22 cellular contexts compared by ENCODE assay signal in genomic region chr4:112973897-112974296, GRCh38.
A peak's percentile ranks its signal among the peaks of the same experiment; 100 is the strongest.
DNase-seq lines count a peak whose midpoint lies in the region; ATAC-seq and TF ChIP-seq lines count a peak whose summit lies in the region.
"Had no signal": no experiment of that assay in that cellular context is flagged by ENCODE, and none has a peak within 500 bp of the region (broad histone marks: within the 10 kb centered on the region; RNA-seq: fewer than 3 reads in every experiment).

No MANE protein-coding gene starts in this region.

- no peaks in the 10 kb centered on the region for H3K9me3 ChIP-seq in SK-N-MC (ENCODE audit: low read depth, low read length)
- no peaks in the 10 kb centered on the region for H3K9me3 ChIP-seq in thyroid gland
- H3K9me3 ChIP-seq: stomach had no signal

- no peaks in the 10 kb centered on the region for H3K4me1 Mint-ChIP-seq in stimulated activated naive CD8-positive, alpha-beta T cell treated with anti-CD3 and anti-CD28 coated beads, Interleukin-15, amount 100 ng/mL, for 72 hours
- H3K4me1 Mint-ChIP-seq in MCF 10A (ENCODE audit: insufficient read depth, unreplicated experiment): no peaks in the 10 kb centered on the region
- H3K4me1 Mint-ChIP-seq: naive B cell, T-cell had no signal

- POLR2A ChIA-PET in MCF 10A (lab: Yijun Ruan, JAX): no interaction called here

- no TSS peak for BruUV-seq in MCF 10A (replicated peaks; lab: Mats Ljungman, UMichigan)

- DNase-seq in EH (ENCODE audit: low read depth): peak; percentile 59
- DNase-seq in NCI-H1436 (lab: John Stamatoyannopoulos, UW): peak; percentile 22
- DNase-seq in SK-N-MC (ENCODE audit: low read depth, low spot score): no peak
- peak; percentile 12 for DNase-seq in pons (ENCODE audit: low spot score)
- no peak for DNase-seq in stimulated activated naive CD8-positive, alpha-beta T cell treated with anti-CD3 and anti-CD28 coated beads, Interleukin-15, amount 100 ng/mL, for 72 hours
- DNase-seq in MCF 10A (ENCODE audit: unreplicated experiment): no peak
- no peak for DNase-seq in thyroid gland
- DNase-seq: activated CD4-positive, CD25-positive, alpha-beta regulatory T cell treated with anti-CD3 and anti-CD28 coated beads, Interleukin-2, amount 50 U/mL, for 72 hours; activated CD8-positive, alpha-beta T cell treated with anti-CD3 and anti-CD28 coated beads, Interleukin-2, amount 10 ng/mL, durations not matched to agents 7 days and 5 days; activated naive CD4-positive, alpha-beta T cell; activated T-cell treated with anti-CD3 and anti-CD28 coated beads, Interleukin-2, amount 50 U/mL, for 24 hours; GOT3; naive B cell; NCI-H526; SHP77; stimulated activated CD4-positive, alpha-beta T cell treated with anti-CD3 and anti-CD28 coated beads, Interleukin-12 subunit alpha, Interleukin-12 subunit beta, amount 100 ng/mL, for 4 hours; stomach; T-cell had no signal

- H3K36me3 ChIP-seq in SK-N-MC (ENCODE audit: insufficient read depth, low read length): no peaks in the 10 kb centered on the region
- H3K36me3 ChIP-seq in thyroid gland: no peaks in the 10 kb centered on the region
- H3K36me3 ChIP-seq: stomach had no signal

- no peaks in the 10 kb centered on the region for H3K27me3 ChIP-seq in thyroid gland
- H3K27me3 ChIP-seq: stomach had no signal

- 0 out of 2 replicates have a peak overlapping the region, but pooled peaks have one; percentile 28 for H3K27ac ChIP-seq in SK-N-MC
- H3K27ac ChIP-seq in thyroid gland: no peak overlapping the region
- H3K27ac ChIP-seq: stomach had no signal

- intact Hi-C loops in MCF 10A (cut with micrococcal nuclease): no loop called here
- intact Hi-C loops in thyroid gland (cut with DNase I): no loop called here

- H3K9me3 Mint-ChIP-seq in stimulated activated naive CD8-positive, alpha-beta T cell treated with anti-CD3 and anti-CD28 coated beads, Interleukin-15, amount 100 ng/mL, for 72 hours: no peaks in the 10 kb centered on the region
- no peaks in the 10 kb centered on the region for H3K9me3 Mint-ChIP-seq in MCF 10A (ENCODE audit: unreplicated experiment)
- H3K9me3 Mint-ChIP-seq: activated T-cell treated with anti-CD3 and anti-CD28 coated beads, Interleukin-2, amount 50 U/mL, for 24 hours; dendritic cell treated with granulocyte-macrophage colony-stimulating factor and Interleukin-4, amounts not matched to agents 40 ng/mL and 50 ng/mL, for 4 days; naive B cell; T-cell; type B pancreatic cell had no signal

- H3K36me3 Mint-ChIP-seq in MCF 10A (ENCODE audit: insufficient read depth, unreplicated experiment): no peaks in the 10 kb centered on the region
- H3K36me3 Mint-ChIP-seq: naive B cell, T-cell, type B pancreatic cell had no signal

- TF ChIP-seq CTCF in MCF 10A (IDR thresholded peaks at IDR 0.05; ENCODE audit: unreplicated experiment) (no peak), thyroid gland (IDR thresholded peaks at IDR 0.05) (no peak)

- H3K27me3 Mint-ChIP-seq in stimulated activated naive CD8-positive, alpha-beta T cell treated with anti-CD3 and anti-CD28 coated beads, Interleukin-15, amount 100 ng/mL, for 72 hours: no peaks in the 10 kb centered on the region
- no peaks in the 10 kb centered on the region for H3K27me3 Mint-ChIP-seq in MCF 10A (ENCODE audit: insufficient read depth, unreplicated experiment)
- H3K27me3 Mint-ChIP-seq: dendritic cell treated with granulocyte-macrophage colony-stimulating factor and Interleukin-4, amounts not matched to agents 40 ng/mL and 50 ng/mL, for 4 days; type B pancreatic cell had no signal

- no peaks in the 10 kb centered on the region for H3K4me1 ChIP-seq in thyroid gland
- H3K4me1 ChIP-seq: stomach had no signal

- no peak for TF ChIP-seq POLR2A in thyroid gland (IDR thresholded peaks at IDR 0.05)

- no peak overlapping the region for H3K9ac ChIP-seq in SK-N-MC (ENCODE audit: insufficient read length)

- H3K4me3 ChIP-seq in SK-N-MC (no peak overlapping the region), thyroid gland (replicated peaks in 1 of 3) (no peak overlapping the region)
- H3K4me3 ChIP-seq: K562, stomach had no signal

- 90 to 91% methylated on average over 1 of the region's 1 CpG for WGBS in thyroid gland, 2 donors

- CTCF ChIA-PET in MCF 10A (lab: Yijun Ruan, JAX): interaction anchor here (0.8 to 1.6 kb wide), 4 partner anchors 28 to 211 kb away, joined by 3 to 5 read pairs (median 3); no protein-coding TSS in a partner anchor

- no peak overlapping the region for H3K4me3 Mint-ChIP-seq in stimulated activated naive CD8-positive, alpha-beta T cell treated with anti-CD3 and anti-CD28 coated beads, Interleukin-15, amount 100 ng/mL, for 72 hours
- H3K4me3 Mint-ChIP-seq in MCF 10A (ENCODE audit: unreplicated experiment): no peak overlapping the region
- H3K4me3 Mint-ChIP-seq: activated CD8-positive, alpha-beta T cell treated with anti-CD3 and anti-CD28 coated beads, Interleukin-2, amount 10 ng/mL, durations not matched to agents 7 days and 5 days; activated T-cell treated with anti-CD3 and anti-CD28 coated beads, Interleukin-2, amount 50 U/mL, for 24 hours; dendritic cell treated with granulocyte-macrophage colony-stimulating factor and Interleukin-4, amounts not matched to agents 40 ng/mL and 50 ng/mL, for 4 days; naive B cell; T-cell; type B pancreatic cell had no signal

- no peak overlapping the region for H3K27ac Mint-ChIP-seq in stimulated activated naive CD8-positive, alpha-beta T cell treated with anti-CD3 and anti-CD28 coated beads, Interleukin-15, amount 100 ng/mL, for 72 hours
- H3K27ac Mint-ChIP-seq in MCF 10A (ENCODE audit: low read depth, unreplicated experiment): no peak overlapping the region
- H3K27ac Mint-ChIP-seq: activated CD8-positive, alpha-beta T cell treated with anti-CD3 and anti-CD28 coated beads, Interleukin-2, amount 10 ng/mL, durations not matched to agents 7 days and 5 days; activated T-cell treated with anti-CD3 and anti-CD28 coated beads, Interleukin-2, amount 50 U/mL, for 24 hours; dendritic cell treated with granulocyte-macrophage colony-stimulating factor and Interleukin-4, amounts not matched to agents 40 ng/mL and 50 ng/mL, for 4 days; naive B cell; T-cell; type B pancreatic cell had no signal

- ATAC-seq in stimulated activated naive CD8-positive, alpha-beta T cell treated with anti-CD3 and anti-CD28 coated beads, Interleukin-15, amount 100 ng/mL, for 72 hours: no peak
- no peak for ATAC-seq in GM18867 (IDR thresholded peaks at IDR 0.05; ENCODE audit: unreplicated experiment)
- ATAC-seq: activated CD8-positive, alpha-beta T cell treated with anti-CD3 and anti-CD28 coated beads, Interleukin-2, amount 10 ng/mL, durations not matched to agents 7 days and 5 days; K562; T-cell had no signal

Comparison
In these comparisons a context has a peak if more than half of its experiments do, and no peak if none do; other contexts are left out.
1. DNase-seq: peak in EH (single experiment), NCI-H1436 (single experiment) and pons (single experiment); none in SK-N-MC (single experiment), stimulated activated naive CD8-positive, alpha-beta T cell treated with anti-CD3 and anti-CD28 coated beads, Interleukin-15, amount 100 ng/mL, for 72 hours (0 of 2), MCF 10A (single experiment) and thyroid gland (0 of 2).